ENCODE assay signal across 14 cellular contexts in genomic region chr17:948284-948852, GRCh38. TPM values are rescaled to one million over a fixed set of nuclear protein-coding genes. Genes with fewer than 3 reads are reported as not detected.
A peak's percentile ranks its signal among the peaks of the same experiment; 100 is the strongest.
DNase-seq lines count a peak whose midpoint lies in the region; ATAC-seq, FAIRE-seq and TF ChIP-seq lines count a peak whose summit lies in the region.
"Had no signal": no experiment of that assay in that cellular context is flagged by ENCODE, and none has a peak within 500 bp of the region (broad histone marks: within the 10 kb centered on the region; RNA-seq: fewer than 3 reads in every experiment).

No MANE protein-coding gene starts in this region.

- no peak for FAIRE-seq in urothelium cell line (lab: Jason Lieb, UNC)

- peaks cover 46% of the 10 kb centered on the region for H3K4me1 Mint-ChIP-seq in chondrocyte (ENCODE audit: low read depth)
- H3K4me1 Mint-ChIP-seq: activated CD4-positive, alpha-beta T cell treated with anti-CD3 and anti-CD28 coated beads, Interleukin-2, amount 10 ng/mL, durations not matched to agents 24 days and 14 days had no signal

- H3K4me3 Mint-ChIP-seq in chondrocyte (ENCODE audit: unreplicated experiment): no peak overlapping the region
- H3K4me3 Mint-ChIP-seq: activated CD4-positive, alpha-beta T cell treated with anti-CD3 and anti-CD28 coated beads, Interleukin-2, amount 10 ng/mL, durations not matched to agents 24 days and 14 days; T-helper 17 cell had no signal

- no peaks in the 10 kb centered on the region for H3K9me3 Mint-ChIP-seq in chondrocyte (ENCODE audit: low read depth)
- H3K9me3 Mint-ChIP-seq: activated CD4-positive, alpha-beta T cell treated with anti-CD3 and anti-CD28 coated beads, Interleukin-2, amount 10 ng/mL, durations not matched to agents 24 days and 14 days had no signal

- TF ChIP-seq CTCF in chondrocyte (IDR thresholded peaks at IDR 0.05) (peak; percentile 7), lower lobe of right lung (IDR thresholded peaks at IDR 0.05) (no peak)

- no peaks in the 10 kb centered on the region for H3K27me3 ChIP-seq in lower lobe of right lung (ENCODE audit: low read depth)

- intact Hi-C loops in lower lobe of right lung (cut with DNase I): no loop called here

- H3K36me3 Mint-ChIP-seq in chondrocyte (ENCODE audit: low read depth): no peaks in the 10 kb centered on the region

- H3K4me3 ChIP-seq in lower lobe of right lung: no peak overlapping the region
- H3K4me3 ChIP-seq: PC-9 had no signal

- no peaks in the 10 kb centered on the region for H3K27me3 Mint-ChIP-seq in chondrocyte (ENCODE audit: low read depth)

- no peaks in the 10 kb centered on the region for H3K9me3 ChIP-seq in lower lobe of right lung

- ATAC-seq in GM21360 (IDR thresholded peaks at IDR 0.05; ENCODE audit: unreplicated experiment) (no peak), SK-N-SH treated with all-trans-retinoic acid at 6 μM for 48 hours (no peak), lower lobe of right lung (no peak)
- ATAC-seq: T-helper 17 cell had no signal

- H3K27ac Mint-ChIP-seq in chondrocyte (ENCODE audit: unreplicated experiment): peak overlapping the region; percentile 72
- H3K27ac Mint-ChIP-seq: activated CD4-positive, alpha-beta T cell treated with anti-CD3 and anti-CD28 coated beads, Interleukin-2, amount 10 ng/mL, durations not matched to agents 24 days and 14 days; T-helper 17 cell had no signal

- H3K4me1 ChIP-seq in lower lobe of right lung: peaks cover 8% of the 10 kb centered on the region

- H3K27ac ChIP-seq in lower lobe of right lung: no peak overlapping the region
- H3K27ac ChIP-seq: PC-9 had no signal

- H3K36me3 ChIP-seq in lower lobe of right lung: no peaks in the 10 kb centered on the region

- DNase-seq in NCI-H82 (lab: John Stamatoyannopoulos, UW): peak; percentile 23
- no peak for DNase-seq in NCI-H82 treated with DMSO at 0.1 percent for 48 hours (lab: John Stamatoyannopoulos, UW; ENCODE audit: unreplicated experiment)
- no peak for DNase-seq in chondrocyte (ENCODE audit: low spot score)
- DNase-seq in kidney glomerular epithelial cell (lab: John Stamatoyannopoulos, UW): peak; percentile 43
- DNase-seq in urothelium cell line (ENCODE audit: low spot score): peak; percentile 39
- DNase-seq in lower lobe of right lung: no peak
- DNase-seq: ACHN; activated CD4-positive, alpha-beta T cell treated with anti-CD3 and anti-CD28 coated beads, Interleukin-2, amount 10 ng/mL, durations not matched to agents 24 days and 14 days; hippocampal formation; PC-9; stimulated activated CD4-positive, alpha-beta T cell treated with anti-CD3 and anti-CD28 coated beads, Interleukin-2, amount 100 ng/mL, for 24 hours; T-helper 17 cell had no signal

TF ChIP-seq in SK-N-SH treated with all-trans-retinoic acid at 6 μM for 48 hours, 23 proteins besides CTCF, POLR2A, EP300 and RAD21:
- no peak for TF ChIP-seq TSHZ2 (CRISPR knock-in tag; IDR thresholded peaks at IDR 0.05)

RNA-seq across cellular contexts. Expression of gene NXN, which starts 31.2 kb away (rescaled TPM):
- total RNA-seq in chondrocyte: 85.2 to 93.6 TPM (median 86.4 TPM) in 3 replicates
- 42.6 TPM for total RNA-seq in lower lobe of right lung

RNA-seq across cellular contexts. Expression of gene TIMM22, which starts 48.6 kb away (rescaled TPM):
- total RNA-seq in chondrocyte: 10.0 to 13.1 TPM (median 10.3 TPM) in 3 replicates
- 9.1 TPM for total RNA-seq in lower lobe of right lung

Comparison
In these comparisons a context has a peak if more than half of its experiments do, and no peak if none do; other contexts are left out.
1. DNase-seq: peak in NCI-H82 (single experiment), kidney glomerular epithelial cell (single experiment) and urothelium cell line (single experiment); none in NCI-H82 treated with DMSO at 0.1 percent for 48 hours (single experiment), chondrocyte (single experiment) and lower lobe of right lung (single experiment).